ENCODE assay signal across 8 cellular contexts in the genomic region with DNA sequence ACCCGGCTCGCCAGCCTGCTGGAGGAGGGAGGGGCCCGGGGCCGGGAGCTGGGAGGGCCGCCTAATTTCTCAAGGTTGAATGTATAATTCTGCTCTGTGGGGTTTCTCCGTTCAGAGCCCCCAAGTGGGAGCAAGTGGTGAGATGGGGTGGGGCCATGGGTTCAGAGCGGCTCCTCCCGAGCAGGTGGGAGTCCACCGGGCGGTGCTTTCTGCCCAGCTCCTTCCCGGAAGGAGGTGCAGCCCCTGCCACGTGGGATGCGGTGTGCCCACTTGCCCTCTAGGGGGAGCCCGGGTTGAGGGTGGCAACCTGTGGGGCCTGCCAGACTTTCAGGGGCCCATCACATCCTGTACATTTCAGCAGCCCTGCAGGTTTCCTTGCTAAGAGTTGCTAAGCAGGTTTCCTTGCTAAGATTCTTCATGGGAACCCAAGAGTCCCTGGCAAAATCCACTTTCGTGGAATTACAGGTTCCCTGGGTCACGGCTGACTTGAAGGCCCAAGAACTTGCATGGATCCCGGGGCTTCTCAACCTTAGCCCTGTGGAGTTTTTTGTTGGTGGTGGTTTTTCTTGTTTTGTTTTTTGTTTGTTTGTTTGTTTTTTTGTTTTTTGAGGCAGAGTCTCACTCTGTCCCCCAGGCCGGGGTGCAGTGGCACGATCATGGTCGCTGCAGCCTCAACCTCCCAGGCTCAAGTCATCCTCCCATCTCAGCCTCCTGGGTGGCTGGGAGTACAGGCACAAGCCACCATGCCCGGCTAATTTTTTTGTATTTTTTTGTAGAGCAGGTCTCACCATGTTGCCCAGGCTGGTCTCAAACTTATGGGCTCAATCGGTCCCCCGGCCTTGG.
A peak's percentile ranks its signal among the peaks of the same experiment; 100 is the strongest.
DNase-seq lines count a peak whose midpoint lies in the region.

No MANE protein-coding gene starts in this region.

- no peak overlapping the region for H3K4me2 ChIP-seq in neuronal stem cell (ENCODE audit: insufficient read depth, low read length, poor library complexity, severe bottlenecking)

- H2AK5ac ChIP-seq in neuronal stem cell (ENCODE audit: low read depth, low read length), result no peak overlapping the region

- no peak overlapping the region for H2AFZ ChIP-seq in neuronal stem cell (ENCODE audit: low read length)

- H3K79me1 ChIP-seq in neuronal stem cell (ENCODE audit: low read depth, low read length), result no peaks in the 10 kb centered on the region

- no peak overlapping the region for H3K4ac ChIP-seq in neuronal stem cell (ENCODE audit: low read length)

- H3K27ac ChIP-seq in KOPT-K1 (ENCODE audit: low read depth, low read length, poor library complexity, severe bottlenecking), result peak overlapping the region; percentile 49
- H3K27ac ChIP-seq in neuronal stem cell (replicated peaks; ENCODE audit: low read length), result no peak overlapping the region

- no peak overlapping the region for H3K9ac ChIP-seq in neuronal stem cell (ENCODE audit: low read depth, low read length, poor library complexity)

- H3K23ac ChIP-seq in neuronal stem cell (ENCODE audit: low read depth, low read length, poor library complexity), result no peak overlapping the region

- H2BK5ac ChIP-seq in neuronal stem cell (ENCODE audit: low read length), result no peak overlapping the region

- no peak overlapping the region for H4K8ac ChIP-seq in neuronal stem cell (ENCODE audit: low read depth, low read length)

- H3K9me3 ChIP-seq in KOPT-K1 (ENCODE audit: insufficient read depth, low read length, poor library complexity, severe bottlenecking) (peaks cover 7% of the 10 kb centered on the region), neuronal stem cell (replicated peaks in 1 of 2; ENCODE audit: control insufficient read depth in 2 of 2, insufficient read depth in 1 of 2, low read depth in 1 of 2, low read length in 2 of 2) (peaks cover 0 to 4% of the 10 kb centered on the region in 2 donors)

- no peak overlapping the region for H3K18ac ChIP-seq in neuronal stem cell (ENCODE audit: low read length)

- no peak overlapping the region for H2BK12ac ChIP-seq in neuronal stem cell (ENCODE audit: low read length)

- DNase-seq in DMS 273 treated with DMSO at 0.1 percent for 48 hours (lab: John Stamatoyannopoulos, UW), result peak; percentile 66
- DNase-seq in T-helper 1 cell, result peak; percentile 44 to 63 (median 56)
- peak; percentile 36 for DNase-seq in activated naive CD8-positive, alpha-beta T cell treated with anti-CD3 and anti-CD28 coated beads, Interleukin-2, amount 50 U/mL, for 16 hours (ENCODE audit: low read depth, low spot score)
- DNase-seq in iris pigment epithelial cell (ENCODE audit: low read depth), result peak; percentile 24
- peak in 2 of 3 donors; percentile 35 to 56 for DNase-seq in stimulated activated CD4-positive, alpha-beta T cell treated with anti-CD3 and anti-CD28 coated beads, TNF-alpha, amount 100 ng/mL, for 1 hour (ENCODE audit: low read depth in 3 of 3, low spot score in 1 of 3)
- DNase-seq in neuronal stem cell (ENCODE audit: low spot score), result no peak
- DNase-seq in dedifferentiated amniotic fluid mesenchymal stem cell (ENCODE audit: extremely low spot score), result no peak

- no CpG with 5 or more reads among the region's 23 CpGs for WGBS in neuronal stem cell (ENCODE audit: extremely low coverage in 2 of 2, insufficient read length in 2 of 2, insufficient replicate concordance in 1 of 2), 2 donors

- H2BK120ac ChIP-seq in neuronal stem cell (ENCODE audit: low read depth, low read length), result no peak overlapping the region

- H3K36me3 ChIP-seq in KOPT-K1 (ENCODE audit: insufficient read depth, low read length) (no peaks in the 10 kb centered on the region), neuronal stem cell (replicated peaks in 1 of 2; ENCODE audit: control insufficient read depth in 2 of 2, insufficient read depth in 2 of 2, low read length in 2 of 2) (no peaks in the 10 kb centered on the region)

- H3K14ac ChIP-seq in neuronal stem cell (ENCODE audit: low read length), result no peak overlapping the region

- no peak overlapping the region for H4K91ac ChIP-seq in neuronal stem cell (ENCODE audit: low read depth, low read length, poor library complexity)

- no peak overlapping the region for H2BK15ac ChIP-seq in neuronal stem cell (ENCODE audit: low read length)

- H3K27me3 ChIP-seq in neuronal stem cell (ENCODE audit: control insufficient read depth in 3 of 3, insufficient read depth in 3 of 3, low read depth in 1 of 3, low read length in 3 of 3), result peaks cover 0 to 2% (median 0%) of the 10 kb centered on the region in 3 experiments

- H3K4me3 ChIP-seq in neuronal stem cell (ENCODE audit: low read length in 2 of 2), result no peak overlapping the region

- peaks cover 0 to 9% of the 10 kb centered on the region in 2 donors for H3K4me1 ChIP-seq in neuronal stem cell (ENCODE audit: control insufficient read depth in 2 of 2, insufficient read depth in 1 of 2, low read depth in 1 of 2, low read length in 2 of 2)

Comparison
In these comparisons a context has a peak if more than half of its experiments do, and no peak if none do; other contexts are left out.
1. DNase-seq: peak in DMS 273 treated with DMSO at 0.1 percent for 48 hours (single experiment), T-helper 1 cell (5 of 5), activated naive CD8-positive, alpha-beta T cell treated with anti-CD3 and anti-CD28 coated beads, Interleukin-2, amount 50 U/mL, for 16 hours (single experiment), iris pigment epithelial cell (single experiment) and stimulated activated CD4-positive, alpha-beta T cell treated with anti-CD3 and anti-CD28 coated beads, TNF-alpha, amount 100 ng/mL, for 1 hour (2 of 3); none in neuronal stem cell (single experiment) and dedifferentiated amniotic fluid mesenchymal stem cell (single experiment).